In genomic region chr2:55419514-55420243, GRCh38 we compare ENCODE assay signal across 1 cellular context.
TF ChIP-seq lines count a peak whose summit lies in the region.

TSS of gene CCDC88A (minus strand) at chr2:55419856. CDS start at chr2:55419079, 777 bp downstream.

TF ChIP-seq in K562, 482 proteins besides CTCF, POLR2A, EP300 and RAD21 (continued from another document and continues in another):
- TF ChIP-seq CHAMP1 (IDR thresholded peaks at IDR 0.05) (peak; percentile 95; the same call in 1 of the 2 replicates), ELK1 (CRISPR knock-in tag; IDR thresholded peaks at IDR 0.05) (no peak), ZNF740 (CRISPR knock-in tag; IDR thresholded peaks at IDR 0.05) (peak; percentile 66; the same call in 1 of the 2 replicates), ZNF740 (tag; IDR thresholded peaks at IDR 0.05) (peak in 1 of 2 experiments; percentile 54; a peak in 1 of 4 replicates), HDAC2 (IDR thresholded peaks at IDR 0.05) (no peak; the same call in 1 of the 2 replicates), ZFP36 (IDR thresholded peaks at IDR 0.05; ENCODE audit: low read depth, low read length, partially characterized antibody) (no peak), POLR2B (IDR thresholded peaks at IDR 0.05; ENCODE audit: low read depth, partially characterized antibody) (peak; percentile 81), ZNF780A (CRISPR knock-in tag; IDR thresholded peaks at IDR 0.05) (no peak), SMAD3 (CRISPR knock-in tag; conservative IDR thresholded peaks at IDR 0.05) (no peak), FIP1L1 (IDR thresholded peaks at IDR 0.05; ENCODE audit: low read depth, low read length, poor library complexity, severe bottlenecking) (peak; percentile 98), SNAPC5 (CRISPR knock-in tag; IDR thresholded peaks at IDR 0.05) (no peak), ATF2 (CRISPR knock-in tag; IDR thresholded peaks at IDR 0.05) (no peak), ZNF695 (CRISPR knock-in tag; IDR thresholded peaks at IDR 0.05) (no peak), CXXC5 (CRISPR knock-in tag; IDR thresholded peaks at IDR 0.05) (peak; percentile 99), NFXL1 (CRISPR knock-in tag; IDR thresholded peaks at IDR 0.05) (no peak), ETV5 (CRISPR knock-in tag; IDR thresholded peaks at IDR 0.05; ENCODE audit: low read depth) (peak; percentile 71), ZFP1 (CRISPR knock-in tag; IDR thresholded peaks at IDR 0.05) (no peak), TRIM25 (IDR thresholded peaks at IDR 0.05; ENCODE audit: borderline replicate concordance) (no peak), ZNF121 (CRISPR knock-in tag; conservative IDR thresholded peaks at IDR 0.05) (no peak), SRSF3 (IDR thresholded peaks at IDR 0.05; ENCODE audit: insufficient read depth, low read length) (0 out of 2 replicates have a peak, but pooled peaks have one; percentile 59), PURB (CRISPR knock-in tag; IDR thresholded peaks at IDR 0.05; ENCODE audit: low read depth) (no peak), PHB2 (IDR thresholded peaks at IDR 0.05; ENCODE audit: low read depth) (no peak), SMAD1 (IDR thresholded peaks at IDR 0.05; ENCODE audit: low read depth, low read length, partially characterized antibody) (no peak), CREB5 (CRISPR knock-in tag; IDR thresholded peaks at IDR 0.05) (no peak), ZNF436 (CRISPR knock-in tag; IDR thresholded peaks at IDR 0.05) (no peak), USF2 (CRISPR knock-in tag; IDR thresholded peaks at IDR 0.05) (no peak), SMARCA4 (IDR thresholded peaks at IDR 0.05) (no peak), MAZ (CRISPR knock-in tag; conservative IDR thresholded peaks at IDR 0.05 in 1 of 2, IDR thresholded peaks at IDR 0.05 in 1 of 2) (peak; percentile 99), TFAM (CRISPR knock-in tag; conservative IDR thresholded peaks at IDR 0.05) (no peak), KLF10 (CRISPR knock-in tag; IDR thresholded peaks at IDR 0.05) (no peak), SNIP1 (IDR thresholded peaks at IDR 0.05; ENCODE audit: low read depth) (no peak), XRCC4 (IDR thresholded peaks at IDR 0.05; ENCODE audit: extremely low read depth, insufficient read depth, insufficient read length) (no peak), SMARCC2 (IDR thresholded peaks at IDR 0.05; ENCODE audit: low read depth) (no peak), HNRNPH1 (optimal IDR thresholded peaks at IDR 0.05; ENCODE audit: low read depth, low read length) (no peak), IRF9 (tag; IDR thresholded peaks at IDR 0.05) (no peak), MEIS2 (IDR thresholded peaks at IDR 0.05; ENCODE audit: partially characterized antibody) (peak; percentile 22), ZNF140 (CRISPR knock-in tag; IDR thresholded peaks at IDR 0.05) (no peak), TSHZ1 (CRISPR knock-in tag; IDR thresholded peaks at IDR 0.05) (no peak), TBL1XR1 (IDR thresholded peaks at IDR 0.05; ENCODE audit: low read length in 2 of 2) (peak; percentile 48 to 84; a peak in 3 of 4 replicates), U2AF2 (optimal IDR thresholded peaks at IDR 0.05; ENCODE audit: low read depth, low read length) (no peak), E2F6 (IDR thresholded peaks at IDR 0.05; ENCODE audit: borderline replicate concordance in 1 of 2, extremely low read depth in 1 of 2, insufficient read depth in 1 of 2, insufficient read length in 1 of 2, low read depth in 1 of 2, low read length in 1 of 2, poor library complexity in 1 of 2, severe bottlenecking in 1 of 2) (peak; percentile 68 to 77), HMG20A (CRISPR knock-in tag; conservative IDR thresholded peaks at IDR 0.05) (no peak), ZNF212 (CRISPR knock-in tag; IDR thresholded peaks at IDR 0.05) (peak; percentile 19; the same call in 1 of the 2 replicates), TAF15 (IDR thresholded peaks at IDR 0.05; ENCODE audit: low read depth, low read length) (no peak), ZKSCAN3 (CRISPR knock-in tag; IDR thresholded peaks at IDR 0.05) (peak; percentile 95), ZNF134 (CRISPR knock-in tag; conservative IDR thresholded peaks at IDR 0.05) (peak; percentile 62; the same call in 1 of the 2 replicates), HOMEZ (CRISPR knock-in tag; IDR thresholded peaks at IDR 0.05) (no peak), BCOR (IDR thresholded peaks at IDR 0.05) (peak; percentile 86), FOXJ3 (CRISPR knock-in tag; IDR thresholded peaks at IDR 0.05) (no peak), MAFK (IDR thresholded peaks at IDR 0.05; ENCODE audit: low read length) (0 out of 2 replicates have a peak, but pooled peaks have one; percentile 25), KAT2B (IDR thresholded peaks at IDR 0.05; ENCODE audit: low read depth, low read length) (no peak), ZNF785 (CRISPR knock-in tag; IDR thresholded peaks at IDR 0.05) (no peak)
